In genomic region chr3:138944136-138944658, GRCh38 we compare ENCODE assay signal across 14 cellular contexts. TPM values are rescaled to one million over a fixed set of nuclear protein-coding genes. Genes with fewer than 3 reads are reported as not detected.
A peak's percentile ranks its signal among the peaks of the same experiment; 100 is the strongest.
DNase-seq lines count a peak whose midpoint lies in the region; ATAC-seq, FAIRE-seq and TF ChIP-seq lines count a peak whose summit lies in the region.
"Had no signal": no experiment of that assay in that cellular context is flagged by ENCODE, and none has a peak within 500 bp of the region (broad histone marks: within the 10 kb centered on the region; RNA-seq: fewer than 3 reads in every experiment).

No MANE protein-coding gene starts in this region.

- peaks cover 32% of the 10 kb centered on the region for H4K20me1 ChIP-seq in astrocyte (ENCODE audit: insufficient read depth, low read length)

- no peak for FAIRE-seq in astrocyte (lab: Jason Lieb, UNC)

- H3K79me1 ChIP-seq in mesenchymal stem cell (replicated peaks; ENCODE audit: low read length, poor library complexity, severe bottlenecking), result no peaks in the 10 kb centered on the region

- no peak overlapping the region for H3K4me2 ChIP-seq in astrocyte (ENCODE audit: low read length)
- peak overlapping the region; percentile 14 for H3K4me2 ChIP-seq in mesenchymal stem cell (ENCODE audit: low read length, poor library complexity, severe bottlenecking)

- no peaks in the 10 kb centered on the region for H3K79me2 ChIP-seq in astrocyte (ENCODE audit: insufficient read depth, low read length)

- H3K4me1 Mint-ChIP-seq in astrocyte (ENCODE audit: low read depth, unreplicated experiment) (peaks cover 16% of the 10 kb centered on the region), type B pancreatic cell (ENCODE audit: unreplicated experiment) (peaks cover 19% of the 10 kb centered on the region)

- H3K36me3 Mint-ChIP-seq in astrocyte (ENCODE audit: low read depth, unreplicated experiment) (peaks cover 4% of the 10 kb centered on the region), type B pancreatic cell (no peaks in the 10 kb centered on the region)

- H3K36me3 ChIP-seq in left ventricle myocardium inferior (no peaks in the 10 kb centered on the region), astrocyte (ENCODE audit: insufficient read depth, low read length) (no peaks in the 10 kb centered on the region), mesenchymal stem cell (ENCODE audit: control insufficient read depth in 1 of 2, insufficient read depth in 2 of 2, low read depth in 1 of 2, low read length in 2 of 2) (peaks cover 0 to 3% of the 10 kb centered on the region in 2 experiments)
- H3K36me3 ChIP-seq: BLaER1 treated with 17β-estradiol and CSF1 and Interleukin-3, amounts not matched to agents 10 nM and 100 nM had no signal

- ATAC-seq in right cardiac atrium (no peak), HG03378 (IDR thresholded peaks at IDR 0.05; ENCODE audit: unreplicated experiment) (no peak), GM18867 (IDR thresholded peaks at IDR 0.05; ENCODE audit: unreplicated experiment) (no peak), GM18909 (IDR thresholded peaks at IDR 0.05; ENCODE audit: poor library complexity, unreplicated experiment) (no peak)

- no peak overlapping the region for H2BK12ac ChIP-seq in mesenchymal stem cell (ENCODE audit: low read length in 2 of 2)

- intact Hi-C loops in left ventricle myocardium inferior (cut with micrococcal nuclease), result no loop called here
- intact Hi-C loops in right cardiac atrium (cut with DNase I), result no loop called here

- no peak for TF ChIP-seq CTCF in left ventricle myocardium inferior (IDR thresholded peaks at IDR 0.05; ENCODE audit: borderline replicate concordance)
- no peak for TF ChIP-seq CTCF in astrocyte (IDR thresholded peaks at IDR 0.05; ENCODE audit: insufficient read depth, low read depth, low read length)
- no peak for TF ChIP-seq CTCF in type B pancreatic cell (conservative IDR thresholded peaks at IDR 0.05)

- H3K9me3 Mint-ChIP-seq in astrocyte (ENCODE audit: unreplicated experiment) (peaks cover 8% of the 10 kb centered on the region), type B pancreatic cell (no peaks in the 10 kb centered on the region)

- DNase-seq in left ventricle myocardium inferior, result no peak
- DNase-seq in right cardiac atrium, result no peak
- DNase-seq in astrocyte (ENCODE audit: low read depth), result no peak
- no peak for DNase-seq in mesenchymal stem cell
- DNase-seq in type B pancreatic cell (ENCODE audit: extremely low spot score, unreplicated experiment), result no peak
- DNase-seq: anterior cingulate cortex, kidney glomerular epithelial cell, NCI-H2081 treated with DMSO at 0.1 percent for 48 hours had no signal

- H3K4ac ChIP-seq in mesenchymal stem cell (ENCODE audit: low read depth in 1 of 2, low read length in 2 of 2), result no peak overlapping the region

- H3K9me3 ChIP-seq in left ventricle myocardium inferior (replicated peaks) (no peaks in the 10 kb centered on the region), right cardiac atrium (ENCODE audit: control insufficient read depth, low read length) (no peaks in the 10 kb centered on the region), astrocyte (ENCODE audit: insufficient read depth, low read depth, low read length) (no peaks in the 10 kb centered on the region), mesenchymal stem cell (ENCODE audit: control insufficient read depth, low read length) (no peaks in the 10 kb centered on the region)
- H3K9me3 ChIP-seq: BLaER1 treated with 17β-estradiol and CSF1 and Interleukin-3, amounts not matched to agents 10 nM and 100 nM had no signal

- H4K91ac ChIP-seq in mesenchymal stem cell (ENCODE audit: low read length), result no peak overlapping the region

- no peak overlapping the region for H3K27ac ChIP-seq in left ventricle myocardium inferior (replicated peaks)
- H3K27ac ChIP-seq in right cardiac atrium (ENCODE audit: low read length), result no peak overlapping the region
- H3K27ac ChIP-seq in astrocyte (ENCODE audit: low read depth, low read length), result no peak overlapping the region
- no peak overlapping the region for H3K27ac ChIP-seq in mesenchymal stem cell (ENCODE audit: low read length, poor library complexity, severe bottlenecking)
- H3K27ac ChIP-seq: BLaER1 treated with 17β-estradiol and CSF1 and Interleukin-3, amounts not matched to agents 10 nM and 100 nM; epithelial cell of prostate had no signal

- H2AFZ ChIP-seq in astrocyte (ENCODE audit: low read depth, low read length) (no peak overlapping the region), mesenchymal stem cell (ENCODE audit: low read depth, low read length) (no peak overlapping the region)

- H3K27me3 ChIP-seq in left ventricle myocardium inferior (ENCODE audit: low read depth) (peaks cover 100% of the 10 kb centered on the region), right cardiac atrium (ENCODE audit: control insufficient read depth, insufficient read depth) (no peaks in the 10 kb centered on the region), astrocyte (ENCODE audit: insufficient read depth, low read length) (peaks cover 95% of the 10 kb centered on the region), mesenchymal stem cell (ENCODE audit: control insufficient read depth in 1 of 2, insufficient read depth in 1 of 2, low read length in 2 of 2) (peaks cover 92 to 97% of the 10 kb centered on the region in 2 experiments)

- no peak overlapping the region for H2AK5ac ChIP-seq in mesenchymal stem cell (ENCODE audit: low read length, severe bottlenecking)

- no peak overlapping the region for H3K9ac ChIP-seq in astrocyte (ENCODE audit: low read length)
- H3K9ac ChIP-seq in mesenchymal stem cell (ENCODE audit: low read length), result no peak overlapping the region
- H3K9ac ChIP-seq: BLaER1 treated with 17β-estradiol and CSF1 and Interleukin-3, amounts not matched to agents 10 nM and 100 nM had no signal

- H3K27me3 Mint-ChIP-seq in astrocyte (ENCODE audit: low read depth, unreplicated experiment), result peaks cover 69% of the 10 kb centered on the region
- peaks cover 91% of the 10 kb centered on the region for H3K27me3 Mint-ChIP-seq in type B pancreatic cell

- H3K18ac ChIP-seq in mesenchymal stem cell (ENCODE audit: low read depth in 1 of 2, low read length in 2 of 2), result no peak overlapping the region

- H3K4me1 ChIP-seq in left ventricle myocardium inferior (peaks cover 45% of the 10 kb centered on the region), right cardiac atrium (ENCODE audit: control insufficient read depth, insufficient read depth, low read length) (peaks cover 3% of the 10 kb centered on the region), astrocyte (ENCODE audit: insufficient read depth, low read length) (peaks cover 14% of the 10 kb centered on the region), mesenchymal stem cell (ENCODE audit: control insufficient read depth, insufficient read depth, low read depth, low read length) (peaks cover 42% of the 10 kb centered on the region)

- H4K8ac ChIP-seq in mesenchymal stem cell (ENCODE audit: low read length), result no peak overlapping the region

- H3K14ac ChIP-seq in mesenchymal stem cell (ENCODE audit: low read length in 2 of 2), result no peak overlapping the region

- H2BK15ac ChIP-seq in mesenchymal stem cell (ENCODE audit: low read depth, poor library complexity, severe bottlenecking), result no peak overlapping the region

- 18% methylated on average over 18 of the region's 18 CpGs for WGBS in right cardiac atrium
- 8% methylated on average over 12 of the region's 18 CpGs for WGBS in mesenchymal stem cell

- H3K23ac ChIP-seq in mesenchymal stem cell (ENCODE audit: low read length in 2 of 2), result peak overlapping the region in 1 of 2 experiments; percentile 27

- peak overlapping the region; percentile 66 for H3K27ac Mint-ChIP-seq in astrocyte (ENCODE audit: unreplicated experiment)
- H3K27ac Mint-ChIP-seq in type B pancreatic cell, result peak overlapping the region; percentile 51

- H3K4me3 Mint-ChIP-seq in astrocyte (ENCODE audit: unreplicated experiment), result peak overlapping the region; percentile 79
- H3K4me3 Mint-ChIP-seq in type B pancreatic cell, result peak overlapping the region; percentile 89

- H3K4me3 ChIP-seq in left ventricle myocardium inferior (peak overlapping the region; percentile 65), right cardiac atrium (ENCODE audit: low read length) (no peak overlapping the region), astrocyte (ENCODE audit: insufficient read depth, low read depth, low read length) (no peak overlapping the region), mesenchymal stem cell (ENCODE audit: insufficient read depth in 1 of 2, low read depth in 1 of 2, low read length in 2 of 2) (peak overlapping the region in 1 of 2 experiments; percentile 34)

- no peak overlapping the region for H2BK5ac ChIP-seq in mesenchymal stem cell (ENCODE audit: low read depth, low read length, poor library complexity, severe bottlenecking)

- no peak overlapping the region for H2BK120ac ChIP-seq in mesenchymal stem cell (ENCODE audit: low read depth, low read length)

RNA-seq across cellular contexts. Expression of gene FOXL2, which starts 2.7 kb away (rescaled TPM):
- total RNA-seq in left ventricle myocardium inferior (not detected), right cardiac atrium (not detected), astrocyte (3.7 and 4.5 TPM in 2 replicates), type B pancreatic cell (ENCODE audit: low replicate concordance) (0.75 and 0.81 TPM in 2 replicates)
- not detected for polyA plus RNA-seq in right cardiac atrium
- 0.07 TPM for polyA plus RNA-seq in mesenchymal stem cell (2013, experiment 1 of 2)
- not detected for polyA plus RNA-seq in mesenchymal stem cell (2013, experiment 2 of 2)

RNA-seq across cellular contexts. Expression of gene FOXL2NB, which starts 2.8 kb away (rescaled TPM):
- total RNA-seq in left ventricle myocardium inferior, result not detected
- not detected for total RNA-seq in right cardiac atrium
- not detected for polyA plus RNA-seq in right cardiac atrium
- 3.9 and 5.2 TPM in 2 replicates for total RNA-seq in astrocyte
- polyA plus RNA-seq in mesenchymal stem cell (2013, experiment 1 of 2), result not detected
- 0.04 TPM for polyA plus RNA-seq in mesenchymal stem cell (2013, experiment 2 of 2)
- 0.29 and 0.34 TPM in 2 replicates for total RNA-seq in type B pancreatic cell (ENCODE audit: low replicate concordance)
- total RNA-seq: pulmonary artery endothelial cell had no signal
